8 cellular contexts compared by ENCODE assay signal in genomic region chr7:76302299-76303056, GRCh38. TPM values are rescaled to one million over a fixed set of nuclear protein-coding genes. Genes with fewer than 3 reads are reported as not detected.
A peak's percentile ranks its signal among the peaks of the same experiment; 100 is the strongest.
DNase-seq lines count a peak whose midpoint lies in the region; ATAC-seq, FAIRE-seq and TF ChIP-seq lines count a peak whose summit lies in the region.

Gene HSPB1, plus strand, starts transcription at chr7:76302673. Its CDS starts 40 bp downstream, at chr7:76302713.

- H3K27me3 ChIP-seq in pancreas, result no peaks in the 10 kb centered on the region

- 0 to 1% methylated on average over 60 to 65 of the region's 65 CpGs for WGBS in pancreas, 2 donors

- H3K4me1 ChIP-seq in pancreas, result peaks cover 22 to 33% (median 23%) of the 10 kb centered on the region in 3 donors

- no peak for FAIRE-seq in H54 (lab: Jason Lieb, UNC)
- peak; percentile 20 for FAIRE-seq in pancreas (lab: Jason Lieb, UNC)

- peak; percentile 58 to 80 (median 69) for ATAC-seq in pancreas

- TF ChIP-seq POLR2A in H54 (IDR thresholded peaks at IDR 0.05; ENCODE audit: low read depth, low read length), result peak; percentile 97

- no peaks in the 10 kb centered on the region for H3K36me3 ChIP-seq in pancreas

- no peak for TF ChIP-seq CTCF in pancreas (IDR thresholded peaks at IDR 0.05)

- H3K27ac ChIP-seq in pancreas, result peak within 1 kb of the TSS; percentile 93 to 100 (median 98)

- DNase-seq in DMS79 treated with DMSO at 0.1 percent for 48 hours (lab: John Stamatoyannopoulos, UW) (peak; percentile 99), H54 (ENCODE audit: insufficient read length, low spot score) (no peak), NCI-H1105 (lab: John Stamatoyannopoulos, UW) (peak; percentile 88), SW 1271 (lab: John Stamatoyannopoulos, UW) (peak; percentile 80 to 87), amniotic epithelial cell (ENCODE audit: low read depth) (peak; percentile 86), cardiac septum (ENCODE audit: low spot score) (peak; percentile 96), pancreas (peak; percentile 96 to 99 (median 97))
- no peak for DNase-seq in NK-92 treated with Interleukin-12 subunit alpha and Interleukin-12 subunit beta, amount 100 ng/mL, for 24 hours (lab: John Stamatoyannopoulos, UW)

- intact Hi-C loops in cardiac septum (cut with DNase I), result loop anchor here (1.0 kb wide), 1 partner anchor 8 kb away; no protein-coding TSS in a partner anchor
- intact Hi-C loops in pancreas (cut with DNase I), result no loop called here

- H3K9me3 ChIP-seq in pancreas, result no peaks in the 10 kb centered on the region

- H3K4me3 ChIP-seq in pancreas, result peak within 1 kb of the TSS; percentile 38 to 74 (median 68)

RNA-seq across cellular contexts. Expression of gene HSPB1, which starts in this region (rescaled TPM):
- total RNA-seq in cardiac septum (2,571 TPM), pancreas (100 to 1,000 TPM; 106 to 752 (median 138) TPM)
- polyA plus RNA-seq in pancreas, result 100 to 1,000 TPM; 160 to 642 TPM

Comparison
In these comparisons a context has a peak if more than half of its experiments do, and no peak if none do; other contexts are left out.
1. DNase-seq: peak in DMS79 treated with DMSO at 0.1 percent for 48 hours (single experiment), NCI-H1105 (single experiment), SW 1271 (2 of 2), amniotic epithelial cell (single experiment), cardiac septum (single experiment) and pancreas (6 of 6); none in H54 (single experiment) and NK-92 treated with Interleukin-12 subunit alpha and Interleukin-12 subunit beta, amount 100 ng/mL, for 24 hours (single experiment).